10 cellular contexts compared by ENCODE assay signal in genomic region chr4:18057821-18058533, GRCh38. TPM values are rescaled to one million over a fixed set of nuclear protein-coding genes. Genes with fewer than 3 reads are reported as not detected.
A peak's percentile ranks its signal among the peaks of the same experiment; 100 is the strongest.
DNase-seq lines count a peak whose midpoint lies in the region; ATAC-seq and TF ChIP-seq lines count a peak whose summit lies in the region.
"Had no signal": no experiment of that assay in that cellular context is flagged by ENCODE, and none has a peak within 500 bp of the region (broad histone marks: within the 10 kb centered on the region; RNA-seq: fewer than 3 reads in every experiment).

No MANE protein-coding gene starts in this region.

- no peak for TF ChIP-seq POLR2A in gastrocnemius medialis (IDR thresholded peaks at IDR 0.05)

- peaks cover 80% of the 10 kb centered on the region for H3K27me3 Mint-ChIP-seq in T-helper 1 cell treated with Interleukin-12 subunit alpha and Interleukin-12 subunit beta and Interleukin-4 antibody, amounts not matched to agents 30 μg/mL and 1 μg/mL, for 36 hours (ENCODE audit: low read depth)

- intact Hi-C loops in gastrocnemius medialis (cut with DNase I; ENCODE audit: low total_unique reads) = no loop called here

- ATAC-seq in GM21528 (IDR thresholded peaks at IDR 0.05; ENCODE audit: low FRiP score, unreplicated experiment) = peak; percentile 72
- peak; percentile 80 for ATAC-seq in HG03342 (IDR thresholded peaks at IDR 0.05; ENCODE audit: unreplicated experiment)
- no peak for ATAC-seq in gastrocnemius medialis

- TF ChIP-seq CTCF in parathyroid adenoma (IDR thresholded peaks at IDR 0.05) (no peak), coronary artery (IDR thresholded peaks at IDR 0.05) (no peak), gastrocnemius medialis (IDR thresholded peaks at IDR 0.05 in 4 of 5, conservative IDR thresholded peaks at IDR 0.05 in 1 of 5) (no peak)

- no peak overlapping the region for H3K9ac ChIP-seq in parathyroid adenoma

- H3K79me2 ChIP-seq in parathyroid adenoma = no peaks in the 10 kb centered on the region

- peaks cover 16% of the 10 kb centered on the region for H3K4me1 Mint-ChIP-seq in T-helper 1 cell treated with Interleukin-12 subunit alpha and Interleukin-12 subunit beta and Interleukin-4 antibody, amounts not matched to agents 30 μg/mL and 1 μg/mL, for 36 hours (ENCODE audit: low read depth)

- no peak overlapping the region for H3K4me3 Mint-ChIP-seq in T-helper 1 cell treated with Interleukin-12 subunit alpha and Interleukin-12 subunit beta and Interleukin-4 antibody, amounts not matched to agents 30 μg/mL and 1 μg/mL, for 36 hours

- H3K4me3 ChIP-seq in parathyroid adenoma (ENCODE audit: low read depth, low read length) = peak overlapping the region; percentile 43
- H3K4me3 ChIP-seq in coronary artery = no peak overlapping the region
- H3K4me3 ChIP-seq in gastrocnemius medialis = no peak overlapping the region

- peak overlapping the region; percentile 44 for H3K27ac Mint-ChIP-seq in T-helper 1 cell treated with Interleukin-12 subunit alpha and Interleukin-12 subunit beta and Interleukin-4 antibody, amounts not matched to agents 30 μg/mL and 1 μg/mL, for 36 hours
- H3K27ac Mint-ChIP-seq: dendritic cell treated with granulocyte-macrophage colony-stimulating factor and Interleukin-4, amounts not matched to agents 40 ng/mL and 50 ng/mL, for 4 days had no signal

- H3K27me3 ChIP-seq in parathyroid adenoma (ENCODE audit: control insufficient read depth, insufficient read depth, low read length) = no peaks in the 10 kb centered on the region
- H3K27me3 ChIP-seq in gastrocnemius medialis = no peaks in the 10 kb centered on the region

- H3K9me3 ChIP-seq in parathyroid adenoma (ENCODE audit: control insufficient read depth, low read length) = no peaks in the 10 kb centered on the region
- no peaks in the 10 kb centered on the region for H3K9me3 ChIP-seq in gastrocnemius medialis

- DNase-seq in T-helper 1 cell = no peak
- no peak for DNase-seq in NCI-H774 (lab: John Stamatoyannopoulos, UW)
- DNase-seq in coronary artery (ENCODE audit: low spot score) = no peak
- DNase-seq in gastrocnemius medialis = no peak
- DNase-seq: posterior cingulate gyrus had no signal

- H3K9me3 Mint-ChIP-seq in T-helper 1 cell treated with Interleukin-12 subunit alpha and Interleukin-12 subunit beta and Interleukin-4 antibody, amounts not matched to agents 30 μg/mL and 1 μg/mL, for 36 hours = peaks cover 5% of the 10 kb centered on the region

- in situ Hi-C loops in gastrocnemius medialis (cut with MboI; ENCODE audit: low sequenced_read_pairs in 4 of 4) = no loop called here

- H3K36me3 ChIP-seq in parathyroid adenoma (ENCODE audit: control insufficient read depth, insufficient read depth, low read length) = no peaks in the 10 kb centered on the region
- H3K36me3 ChIP-seq in gastrocnemius medialis = no peaks in the 10 kb centered on the region

- H3K4me1 ChIP-seq in parathyroid adenoma (no peaks in the 10 kb centered on the region), gastrocnemius medialis (no peaks in the 10 kb centered on the region)

- H2AFZ ChIP-seq in parathyroid adenoma = peak overlapping the region; percentile 40

- no peak overlapping the region for H3K27ac ChIP-seq in parathyroid adenoma
- H3K27ac ChIP-seq in coronary artery = no peak overlapping the region
- no peak overlapping the region for H3K27ac ChIP-seq in gastrocnemius medialis

- H3K36me3 Mint-ChIP-seq in T-helper 1 cell treated with Interleukin-12 subunit alpha and Interleukin-12 subunit beta and Interleukin-4 antibody, amounts not matched to agents 30 μg/mL and 1 μg/mL, for 36 hours (ENCODE audit: low read depth) = no peaks in the 10 kb centered on the region

- H3K4me2 ChIP-seq in parathyroid adenoma (ENCODE audit: low read length) = peak overlapping the region; percentile 65

RNA-seq across cellular contexts. Expression of gene LCORL, which starts 36.4 kb away (rescaled TPM):
- total RNA-seq in gastrocnemius medialis = 10 to 100 TPM; 12.8 to 34.7 (median 26.1) TPM

Comparison
In these comparisons a context has a peak if more than half of its experiments do, and no peak if none do; other contexts are left out.
1. ATAC-seq: peak in GM21528 (single experiment) and HG03342 (single experiment); none in gastrocnemius medialis (0 of 2).